In the genomic region with DNA sequence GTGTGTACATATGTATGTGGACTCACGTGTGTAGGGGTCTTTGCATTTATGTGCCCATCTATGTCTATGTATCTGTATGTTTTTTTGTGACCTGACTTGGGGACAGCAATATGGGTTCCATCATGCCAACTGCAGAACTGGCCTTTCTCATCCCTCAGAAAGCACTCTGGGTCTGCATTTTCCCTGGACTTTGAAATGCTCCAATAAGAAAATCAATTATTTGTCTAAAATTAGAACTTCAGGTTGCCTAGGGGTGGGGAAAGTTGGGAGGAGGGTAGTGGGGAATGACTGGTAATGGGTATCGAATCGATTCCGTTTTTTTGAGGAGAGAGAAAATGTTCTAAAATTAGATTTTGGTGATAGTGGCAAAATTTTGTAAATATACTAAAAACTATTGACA, we compare ENCODE assay signal across 1 cellular context.
A peak's percentile ranks its signal among the peaks of the same experiment; 100 is the strongest.
TF ChIP-seq lines count a peak whose summit lies in the region.

No MANE protein-coding gene starts in this region.

TF ChIP-seq in liver, 16 proteins besides CTCF, POLR2A, EP300 and RAD21 (continued from another document):
- TF ChIP-seq FOXA2 (IDR thresholded peaks at IDR 0.05) (no peak), GABPA (IDR thresholded peaks at IDR 0.05 in 1 of 2, conservative IDR thresholded peaks at IDR 0.05 in 1 of 2) (no peak), MAX (IDR thresholded peaks at IDR 0.05) (no peak), REST (IDR thresholded peaks at IDR 0.05) (no peak), HNF4G (IDR thresholded peaks at IDR 0.05) (peak; percentile 32), ATF3 (IDR thresholded peaks at IDR 0.05) (no peak), RXRA (IDR thresholded peaks at IDR 0.05) (peak in 1 of 2 donors; percentile 51), TAF1 (conservative IDR thresholded peaks at IDR 0.05) (no peak), SP1 (IDR thresholded peaks at IDR 0.05) (peak; percentile 68), JUND (IDR thresholded peaks at IDR 0.05) (peak in 1 of 2 donors; percentile 28), HNF4A (conservative IDR thresholded peaks at IDR 0.05) (peak; percentile 27 to 83)
